Comparison of ENCODE assay signal across 21 cellular contexts in the genomic region with DNA sequence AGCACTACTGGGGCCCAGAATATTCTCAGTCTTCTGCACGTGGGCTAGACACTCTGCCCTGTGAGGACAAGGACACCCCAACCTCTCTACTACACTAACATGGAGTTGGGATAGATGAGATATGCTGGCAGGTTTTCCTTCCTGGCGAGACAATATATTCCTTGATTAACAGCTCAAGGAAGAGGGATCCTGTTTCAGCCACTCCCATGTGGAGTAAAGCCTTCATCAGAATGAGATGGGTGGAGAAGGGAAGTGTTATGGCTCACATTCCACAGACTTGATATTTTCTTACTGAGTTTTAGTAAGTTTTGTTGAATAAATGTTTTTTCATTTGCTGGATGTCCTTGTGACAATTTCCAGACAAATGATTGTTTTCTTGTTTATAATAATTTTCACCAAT.
"Had no signal": no experiment of that assay in that cellular context is flagged by ENCODE, and none has a peak within 500 bp of the region (broad histone marks: within the 10 kb centered on the region; RNA-seq: fewer than 3 reads in every experiment).

No MANE protein-coding gene starts in this region.

- H3K27me3 ChIP-seq: sigmoid colon, testis, tibial artery had no signal

- H3K36me3 Mint-ChIP-seq: stimulated activated effector memory CD8-positive, alpha-beta T cell treated with anti-CD3 and anti-CD28 coated beads, Interleukin-12 subunit alpha, Interleukin-12 subunit beta, amount 100 ng/mL, for 72 hours; type B pancreatic cell had no signal

- H3K4me1 ChIP-seq: lower lobe of right lung, prostate gland, sigmoid colon, testis, tibial artery had no signal

- H3K27me3 Mint-ChIP-seq: effector memory CD8-positive, alpha-beta T cell; naive thymus-derived CD8-positive, alpha-beta T cell; type B pancreatic cell had no signal

- H3K4me3 Mint-ChIP-seq: effector memory CD8-positive, alpha-beta T cell; naive thymus-derived CD8-positive, alpha-beta T cell; nephron progenitor cell; stimulated activated effector memory CD8-positive, alpha-beta T cell treated with anti-CD3 and anti-CD28 coated beads, Interleukin-12 subunit alpha, Interleukin-12 subunit beta, amount 100 ng/mL, for 72 hours; type B pancreatic cell had no signal

- H3K27ac ChIP-seq: lower lobe of right lung, prostate gland, sigmoid colon, testis, tibial artery had no signal

- H3K4me3 ChIP-seq: lower lobe of right lung, prostate gland, sigmoid colon, testis, tibial artery had no signal

- H3K27ac Mint-ChIP-seq: effector memory CD8-positive, alpha-beta T cell; naive thymus-derived CD8-positive, alpha-beta T cell; nephron progenitor cell; stimulated activated effector memory CD8-positive, alpha-beta T cell treated with anti-CD3 and anti-CD28 coated beads, Interleukin-12 subunit alpha, Interleukin-12 subunit beta, amount 100 ng/mL, for 72 hours; type B pancreatic cell had no signal

- ATAC-seq: effector memory CD8-positive, alpha-beta T cell; left colon; left ventricle myocardium superior; lower lobe of right lung; naive thymus-derived CD8-positive, alpha-beta T cell; right cardiac atrium; stimulated activated effector memory CD8-positive, alpha-beta T cell treated with anti-CD3 and anti-CD28 coated beads, Interleukin-12 subunit alpha, Interleukin-12 subunit beta, amount 100 ng/mL, for 72 hours; stimulated activated naive CD8-positive, alpha-beta T cell treated with anti-CD3 and anti-CD28 coated beads, Interleukin-15, Interleukin-2, amounts not matched to agents 100 U/mL and 50 U/mL, for 24 hours had no signal

- DNase-seq: cortex of kidney; effector memory CD8-positive, alpha-beta T cell; erythroblast; kidney glomerular epithelial cell; left colon; left ventricle myocardium superior; lower lobe of right lung; naive thymus-derived CD8-positive, alpha-beta T cell; nephron progenitor cell; nucleus accumbens; right cardiac atrium; sigmoid colon; stimulated activated CD4-positive, alpha-beta T cell treated with anti-CD3 and anti-CD28 coated beads, Interleukin-2, amount 100 ng/mL, for 24 hours; stimulated activated CD4-positive, alpha-beta T cell treated with anti-CD3 and anti-CD28 coated beads, Interleukin-4, amount 100 ng/mL, for 24 hours; stimulated activated naive CD8-positive, alpha-beta T cell treated with anti-CD3 and anti-CD28 coated beads, Interleukin-15, Interleukin-2, amounts not matched to agents 100 U/mL and 50 U/mL, for 24 hours; substantia nigra; testis; tibial artery had no signal

- H3K36me3 ChIP-seq: lower lobe of right lung, prostate gland, sigmoid colon, tibial artery had no signal

- H3K9me3 ChIP-seq: lower lobe of right lung, prostate gland, sigmoid colon, testis, tibial artery had no signal

- H3K4me1 Mint-ChIP-seq: naive thymus-derived CD8-positive, alpha-beta T cell; nephron progenitor cell; stimulated activated effector memory CD8-positive, alpha-beta T cell treated with anti-CD3 and anti-CD28 coated beads, Interleukin-12 subunit alpha, Interleukin-12 subunit beta, amount 100 ng/mL, for 72 hours had no signal
